1 cellular context compared by ENCODE assay signal in the genomic region with DNA sequence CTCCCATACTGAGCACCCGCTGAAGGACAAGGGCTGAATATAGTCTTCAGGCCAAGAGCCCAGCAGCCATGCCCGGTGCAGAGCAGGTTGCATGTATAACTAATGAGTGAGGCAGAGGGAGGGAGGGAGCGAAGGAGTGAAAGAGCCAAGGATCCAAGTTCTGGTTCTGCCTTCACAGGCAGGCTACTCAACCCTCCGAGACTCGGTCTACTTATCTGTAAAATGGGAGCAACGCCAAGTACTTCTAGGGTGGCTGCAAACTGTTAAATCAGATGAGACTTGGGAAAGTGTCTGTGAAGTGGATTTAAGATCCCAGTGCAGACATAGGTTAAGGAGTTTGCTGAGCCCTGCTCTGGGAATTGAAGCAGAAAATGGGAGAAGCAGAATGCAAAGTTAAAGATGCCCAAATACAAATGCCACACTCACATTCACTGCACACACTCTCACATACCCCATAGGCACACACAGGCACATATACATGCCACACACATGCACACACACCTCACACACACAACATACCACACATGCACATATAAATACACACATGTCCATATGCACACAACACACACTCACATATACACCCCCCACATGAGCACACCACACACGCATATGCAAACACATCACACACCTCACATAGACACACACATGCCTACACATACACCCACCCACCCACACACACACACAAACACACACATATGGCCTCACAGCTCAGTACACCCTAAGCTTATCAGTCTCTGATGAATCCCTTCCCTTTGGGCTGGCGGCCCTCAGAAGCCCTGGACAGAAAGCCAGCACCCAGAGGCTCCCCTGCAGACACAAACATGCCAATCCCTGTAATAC.
TF ChIP-seq lines count a peak whose summit lies in the region.

No MANE protein-coding gene starts in this region.

TF ChIP-seq in HepG2, 621 proteins besides CTCF, POLR2A, EP300 and RAD21 (continued from another document):
- TF ChIP-seq, protein P1, sequence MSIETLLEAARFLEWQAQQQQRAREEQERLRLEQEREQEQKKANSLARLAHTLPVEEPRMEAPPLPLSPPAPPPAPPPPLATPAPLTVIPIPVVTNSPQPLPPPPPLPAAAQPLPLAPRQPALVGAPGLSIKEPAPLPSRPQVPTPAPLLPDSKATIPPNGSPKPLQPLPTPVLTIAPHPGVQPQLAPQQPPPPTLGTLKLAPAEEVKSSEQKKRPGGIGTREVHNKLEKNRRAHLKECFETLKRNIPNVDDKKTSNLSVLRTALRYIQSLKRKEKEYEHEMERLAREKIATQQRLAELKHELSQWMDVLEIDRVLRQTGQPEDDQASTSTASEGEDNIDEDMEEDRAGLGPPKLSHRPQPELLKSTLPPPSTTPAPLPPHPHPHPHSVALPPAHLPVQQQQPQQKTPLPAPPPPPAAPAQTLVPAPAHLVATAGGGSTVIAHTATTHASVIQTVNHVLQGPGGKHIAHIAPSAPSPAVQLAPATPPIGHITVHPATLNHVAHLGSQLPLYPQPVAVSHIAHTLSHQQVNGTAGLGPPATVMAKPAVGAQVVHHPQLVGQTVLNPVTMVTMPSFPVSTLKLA (IDR thresholded peaks at IDR 0.05), result peak; percentile 72
- TF ChIP-seq, protein P2, sequence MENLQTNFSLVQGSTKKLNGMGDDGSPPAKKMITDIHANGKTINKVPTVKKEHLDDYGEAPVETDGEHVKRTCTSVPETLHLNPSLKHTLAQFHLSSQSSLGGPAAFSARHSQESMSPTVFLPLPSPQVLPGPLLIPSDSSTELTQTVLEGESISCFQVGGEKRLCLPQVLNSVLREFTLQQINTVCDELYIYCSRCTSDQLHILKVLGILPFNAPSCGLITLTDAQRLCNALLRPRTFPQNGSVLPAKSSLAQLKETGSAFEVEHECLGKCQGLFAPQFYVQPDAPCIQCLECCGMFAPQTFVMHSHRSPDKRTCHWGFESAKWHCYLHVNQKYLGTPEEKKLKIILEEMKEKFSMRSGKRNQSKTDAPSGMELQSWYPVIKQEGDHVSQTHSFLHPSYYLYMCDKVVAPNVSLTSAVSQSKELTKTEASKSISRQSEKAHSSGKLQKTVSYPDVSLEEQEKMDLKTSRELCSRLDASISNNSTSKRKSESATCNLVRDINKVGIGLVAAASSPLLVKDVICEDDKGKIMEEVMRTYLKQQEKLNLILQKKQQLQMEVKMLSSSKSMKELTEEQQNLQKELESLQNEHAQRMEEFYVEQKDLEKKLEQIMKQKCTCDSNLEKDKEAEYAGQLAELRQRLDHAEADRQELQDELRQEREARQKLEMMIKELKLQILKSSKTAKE (CRISPR knock-in tag; IDR thresholded peaks at IDR 0.05; ENCODE audit: borderline replicate concordance), result no peak
- TF ChIP-seq ZNF225 (CRISPR knock-in tag; IDR thresholded peaks at IDR 0.05), result no peak
- no peak for TF ChIP-seq ZKSCAN8 (CRISPR knock-in tag; IDR thresholded peaks at IDR 0.05; ENCODE audit: borderline replicate concordance)
- TF ChIP-seq, protein P3, sequence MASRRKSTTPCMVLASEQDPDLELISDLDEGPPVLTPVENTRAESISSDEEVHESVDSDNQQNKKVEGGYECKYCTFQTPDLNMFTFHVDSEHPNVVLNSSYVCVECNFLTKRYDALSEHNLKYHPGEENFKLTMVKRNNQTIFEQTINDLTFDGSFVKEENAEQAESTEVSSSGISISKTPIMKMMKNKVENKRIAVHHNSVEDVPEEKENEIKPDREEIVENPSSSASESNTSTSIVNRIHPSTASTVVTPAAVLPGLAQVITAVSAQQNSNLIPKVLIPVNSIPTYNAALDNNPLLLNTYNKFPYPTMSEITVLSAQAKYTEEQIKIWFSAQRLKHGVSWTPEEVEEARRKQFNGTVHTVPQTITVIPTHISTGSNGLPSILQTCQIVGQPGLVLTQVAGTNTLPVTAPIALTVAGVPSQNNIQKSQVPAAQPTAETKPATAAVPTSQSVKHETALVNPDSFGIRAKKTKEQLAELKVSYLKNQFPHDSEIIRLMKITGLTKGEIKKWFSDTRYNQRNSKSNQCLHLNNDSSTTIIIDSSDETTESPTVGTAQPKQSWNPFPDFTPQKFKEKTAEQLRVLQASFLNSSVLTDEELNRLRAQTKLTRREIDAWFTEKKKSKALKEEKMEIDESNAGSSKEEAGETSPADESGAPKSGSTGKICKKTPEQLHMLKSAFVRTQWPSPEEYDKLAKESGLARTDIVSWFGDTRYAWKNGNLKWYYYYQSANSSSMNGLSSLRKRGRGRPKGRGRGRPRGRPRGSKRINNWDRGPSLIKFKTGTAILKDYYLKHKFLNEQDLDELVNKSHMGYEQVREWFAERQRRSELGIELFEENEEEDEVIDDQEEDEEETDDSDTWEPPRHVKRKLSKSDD (CRISPR knock-in tag; IDR thresholded peaks at IDR 0.05; ENCODE audit: low read depth), result no peak
